Comparison of ENCODE assay signal across 1 cellular context in the genomic region with DNA sequence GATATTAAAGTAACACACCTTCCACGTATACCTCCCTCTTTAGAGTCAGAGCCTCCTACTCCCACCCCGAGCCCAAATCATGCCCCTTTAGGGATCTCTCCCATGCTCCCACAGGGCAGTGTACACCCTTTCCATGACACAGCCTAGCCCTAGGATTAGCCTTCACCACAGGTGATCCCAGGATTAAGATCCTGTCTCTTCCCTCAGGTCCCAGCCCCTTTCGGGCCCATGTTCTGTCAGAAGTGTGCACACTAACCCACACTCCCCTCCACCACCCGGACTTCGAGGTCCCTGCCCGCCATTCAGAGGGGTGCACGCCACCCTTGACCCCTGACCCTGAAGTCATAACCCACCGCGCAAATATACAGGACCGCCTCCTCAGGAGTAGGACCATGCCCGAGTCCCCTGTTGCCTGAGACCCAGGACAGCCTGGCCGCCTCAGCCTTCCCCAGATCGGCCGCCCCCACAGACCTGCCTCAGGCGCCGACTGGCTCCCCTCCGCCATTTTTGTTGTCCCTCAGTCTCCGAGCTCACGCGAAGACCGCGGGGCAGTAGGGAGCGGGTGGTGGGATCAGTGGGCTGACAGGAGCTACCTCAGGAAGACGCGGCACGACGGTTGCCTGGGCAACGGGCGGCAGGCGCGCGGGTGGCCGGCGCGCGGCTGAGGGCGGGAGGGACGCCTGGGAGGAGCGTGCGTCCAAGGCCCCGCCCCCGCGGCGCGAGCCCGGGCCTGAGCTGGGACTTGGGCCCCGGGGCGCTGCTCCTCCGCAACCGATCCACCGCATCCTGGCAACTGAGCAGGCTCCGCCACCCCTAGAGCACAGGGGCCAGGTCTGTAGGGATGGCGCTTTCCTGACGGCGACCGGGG.
TF ChIP-seq lines count a peak whose summit lies in the region.

AGBL4 (minus strand) TSS at position 663 of the 868 bp plus-strand sequence.

TF ChIP-seq in WTC11, 78 proteins besides CTCF, POLR2A, EP300 and RAD21 (continued from another document):
- TF ChIP-seq, protein P1, sequence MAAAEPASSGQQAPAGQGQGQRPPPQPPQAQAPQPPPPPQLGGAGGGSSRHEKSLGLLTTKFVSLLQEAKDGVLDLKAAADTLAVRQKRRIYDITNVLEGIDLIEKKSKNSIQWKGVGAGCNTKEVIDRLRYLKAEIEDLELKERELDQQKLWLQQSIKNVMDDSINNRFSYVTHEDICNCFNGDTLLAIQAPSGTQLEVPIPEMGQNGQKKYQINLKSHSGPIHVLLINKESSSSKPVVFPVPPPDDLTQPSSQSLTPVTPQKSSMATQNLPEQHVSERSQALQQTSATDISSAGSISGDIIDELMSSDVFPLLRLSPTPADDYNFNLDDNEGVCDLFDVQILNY (CRISPR knock-in tag; IDR thresholded peaks at IDR 0.05): peak; percentile 61; the same call in 1 of the 2 replicates
- TF ChIP-seq ZNF232 (CRISPR knock-in tag; IDR thresholded peaks at IDR 0.05): 0 out of 2 replicates have a peak, but pooled peaks have one; percentile 48
- 0 out of 2 replicates have a peak, but pooled peaks have one; percentile 13 for TF ChIP-seq SP1 (CRISPR knock-in tag; conservative IDR thresholded peaks at IDR 0.05)
- TF ChIP-seq AFF4 (CRISPR knock-in tag; IDR thresholded peaks at IDR 0.05; ENCODE audit: borderline replicate concordance): no peak
- TF ChIP-seq, protein P2, sequence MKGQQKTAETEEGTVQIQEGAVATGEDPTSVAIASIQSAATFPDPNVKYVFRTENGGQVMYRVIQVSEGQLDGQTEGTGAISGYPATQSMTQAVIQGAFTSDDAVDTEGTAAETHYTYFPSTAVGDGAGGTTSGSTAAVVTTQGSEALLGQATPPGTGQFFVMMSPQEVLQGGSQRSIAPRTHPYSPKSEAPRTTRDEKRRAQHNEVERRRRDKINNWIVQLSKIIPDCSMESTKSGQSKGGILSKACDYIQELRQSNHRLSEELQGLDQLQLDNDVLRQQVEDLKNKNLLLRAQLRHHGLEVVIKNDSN (CRISPR knock-in tag; IDR thresholded peaks at IDR 0.05): no peak
- TF ChIP-seq, protein P3, sequence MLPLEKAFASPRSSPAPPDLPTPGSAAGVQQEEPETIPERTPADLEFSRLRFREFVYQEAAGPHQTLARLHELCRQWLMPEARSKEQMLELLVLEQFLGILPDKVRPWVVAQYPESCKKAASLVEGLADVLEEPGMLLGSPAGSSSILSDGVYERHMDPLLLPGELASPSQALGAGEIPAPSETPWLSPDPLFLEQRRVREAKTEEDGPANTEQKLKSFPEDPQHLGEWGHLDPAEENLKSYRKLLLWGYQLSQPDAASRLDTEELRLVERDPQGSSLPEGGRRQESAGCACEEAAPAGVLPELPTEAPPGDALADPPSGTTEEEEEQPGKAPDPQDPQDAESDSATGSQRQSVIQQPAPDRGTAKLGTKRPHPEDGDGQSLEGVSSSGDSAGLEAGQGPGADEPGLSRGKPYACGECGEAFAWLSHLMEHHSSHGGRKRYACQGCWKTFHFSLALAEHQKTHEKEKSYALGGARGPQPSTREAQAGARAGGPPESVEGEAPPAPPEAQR (CRISPR knock-in tag; IDR thresholded peaks at IDR 0.05): no peak
- no peak for TF ChIP-seq TCF7 (CRISPR knock-in tag; IDR thresholded peaks at IDR 0.05; ENCODE audit: low read depth)
- TF ChIP-seq CDX4 (CRISPR knock-in tag; IDR thresholded peaks at IDR 0.05; ENCODE audit: borderline replicate concordance): no peak
